ENCODE assay signal across 9 cellular contexts in genomic region chr11:73376168-73376802, GRCh38. TPM values are rescaled to one million over a fixed set of nuclear protein-coding genes. Genes with fewer than 3 reads are reported as not detected.
DNase-seq lines count a peak whose midpoint lies in the region; ATAC-seq, FAIRE-seq and TF ChIP-seq lines count a peak whose summit lies in the region.
"Had no signal": no experiment of that assay in that cellular context is flagged by ENCODE, and none has a peak within 500 bp of the region (broad histone marks: within the 10 kb centered on the region; RNA-seq: fewer than 3 reads in every experiment).

TSS of gene RELT (plus strand) at chr11:73376399. CDS start at chr11:73389137, 12,738 bp downstream.

- no peaks in the 10 kb centered on the region for H3K36me3 Mint-ChIP-seq in WTC11

- H3K27me3 Mint-ChIP-seq in WTC11 (ENCODE audit: low read depth) = peaks cover 16% of the 10 kb centered on the region

- H3K9me3 Mint-ChIP-seq in WTC11 = no peaks in the 10 kb centered on the region

- no peaks in the 10 kb centered on the region for H3K36me3 ChIP-seq in bronchial epithelial cell (ENCODE audit: control insufficient read depth, insufficient read depth, low read length)

- H3K4me3 ChIP-seq in bronchial epithelial cell (ENCODE audit: low read depth, low read length) = peak within 1 kb of the TSS; percentile 86

- CTCF ChIA-PET in WTC11 (lab: Charles Lee) = interaction anchor here (0.7 to 5.0 kb wide), 9 partner anchors 9 to 133 kb away, joined by 3 to 25 read pairs (median 6); no protein-coding TSS in a partner anchor

- POLR2A ChIA-PET in WTC11 (lab: Charles Lee) = interaction anchor here (1.1 kb wide), 1 partner anchor 68 kb away, joined by 3 read pairs; the partner anchor contains the start of gene ARHGEF17

- ATAC-seq in GM18868 (IDR thresholded peaks at IDR 0.05; ENCODE audit: unreplicated experiment) = peak; percentile 78
- ATAC-seq in HG03103 (IDR thresholded peaks at IDR 0.05; ENCODE audit: low read depth, unreplicated experiment) = peak; percentile 64
- ATAC-seq in WTC11 = peak; percentile 95

- peaks cover 12% of the 10 kb centered on the region for H3K4me1 Mint-ChIP-seq in WTC11

- peak within 1 kb of the TSS; percentile 70 for H3K4me3 Mint-ChIP-seq in WTC11

- no peak for FAIRE-seq in bronchial epithelial cell (lab: Jason Lieb, UNC)
- FAIRE-seq: TTC549 had no signal

- TF ChIP-seq CTCF in WTC11 (IDR thresholded peaks at IDR 0.05) = peak; percentile 71
- peak; percentile 87 for TF ChIP-seq CTCF in bronchial epithelial cell (IDR thresholded peaks at IDR 0.05; ENCODE audit: insufficient read depth, low read length, severe bottlenecking)

- H3K27me3 ChIP-seq in bronchial epithelial cell (ENCODE audit: control insufficient read depth, insufficient read depth, low read length) = no peaks in the 10 kb centered on the region

- H3K27ac Mint-ChIP-seq in WTC11 = no peak within 1 kb of the TSS

- peak; percentile 97 for DNase-seq in AG08395 (ENCODE audit: low spot score)
- peak; percentile 96 for DNase-seq in NCI-H2227 (lab: John Stamatoyannopoulos, UW; ENCODE audit: unreplicated experiment)
- peak; percentile 93 for DNase-seq in WTC11 (ENCODE audit: low spot score)
- peak; percentile 75 for DNase-seq in bronchial epithelial cell (ENCODE audit: low read depth)
- DNase-seq in inferior parietal cortex (ENCODE audit: extremely low spot score) = peak; percentile 81
- DNase-seq in stimulated activated CD4-positive, alpha-beta T cell treated with anti-CD3 and anti-CD28 coated beads, Interleukin-12 subunit alpha, Interleukin-12 subunit beta, amount 100 ng/mL, for 24 hours (ENCODE audit: low read depth in 2 of 2) = peak; percentile 86 to 92

TF ChIP-seq in WTC11, 78 proteins besides CTCF, POLR2A, EP300 and RAD21 (continues in another document):
- TF ChIP-seq FOXK1 (CRISPR knock-in tag; IDR thresholded peaks at IDR 0.05) (peak; percentile 73), FOXP1 (CRISPR knock-in tag; IDR thresholded peaks at IDR 0.05; ENCODE audit: borderline replicate concordance) (peak; percentile 46; the same call in 1 of the 2 replicates), ETV6 (CRISPR knock-in tag; IDR thresholded peaks at IDR 0.05) (no peak), NR2C2 (CRISPR knock-in tag; IDR thresholded peaks at IDR 0.05) (no peak), E2F1 (CRISPR knock-in tag; IDR thresholded peaks at IDR 0.05) (no peak), ZNF138 (CRISPR knock-in tag; conservative IDR thresholded peaks at IDR 0.05) (no peak), ATF6 (CRISPR knock-in tag; IDR thresholded peaks at IDR 0.05) (no peak), HMGXB4 (CRISPR knock-in tag; IDR thresholded peaks at IDR 0.05) (peak; percentile 27; the same call in 1 of the 2 replicates), ZNF317 (CRISPR knock-in tag; IDR thresholded peaks at IDR 0.05; ENCODE audit: borderline replicate concordance, low read depth) (0 out of 2 replicates have a peak, but pooled peaks have one; percentile 43), NFATC4 (CRISPR knock-in tag; IDR thresholded peaks at IDR 0.05) (no peak), GABPB1 (CRISPR knock-in tag; IDR thresholded peaks at IDR 0.05) (no peak), ZNF396 (CRISPR knock-in tag; IDR thresholded peaks at IDR 0.05; ENCODE audit: borderline replicate concordance) (no peak), SP1 (CRISPR knock-in tag; conservative IDR thresholded peaks at IDR 0.05) (peak; percentile 90), MYBL2 (CRISPR knock-in tag; IDR thresholded peaks at IDR 0.05) (peak; percentile 52; the same call in 1 of the 2 replicates), SMAD3 (CRISPR knock-in tag; IDR thresholded peaks at IDR 0.05; ENCODE audit: borderline replicate concordance) (no peak), MAX (CRISPR knock-in tag; IDR thresholded peaks at IDR 0.05) (peak; percentile 21; the same call in 1 of the 2 replicates), CDX4 (CRISPR knock-in tag; IDR thresholded peaks at IDR 0.05; ENCODE audit: borderline replicate concordance) (no peak), JAZF1 (CRISPR knock-in tag; IDR thresholded peaks at IDR 0.05) (no peak), CREM (CRISPR knock-in tag; IDR thresholded peaks at IDR 0.05) (peak; percentile 53; the same call in 1 of the 2 replicates), ERG (CRISPR knock-in tag; IDR thresholded peaks at IDR 0.05) (no peak), TEAD1 (CRISPR knock-in tag; IDR thresholded peaks at IDR 0.05) (peak; percentile 68), ZNF671 (CRISPR knock-in tag; IDR thresholded peaks at IDR 0.05) (no peak), PREB (CRISPR knock-in tag; IDR thresholded peaks at IDR 0.05; ENCODE audit: borderline replicate concordance) (no peak), ELF4 (CRISPR knock-in tag; IDR thresholded peaks at IDR 0.05; ENCODE audit: low read depth) (peak; percentile 76; the same call in 1 of the 2 replicates), ZNF263 (CRISPR knock-in tag; IDR thresholded peaks at IDR 0.05; ENCODE audit: low read depth) (no peak)

RNA-seq across cellular contexts. Expression of gene RELT, which starts in this region (rescaled TPM):
- total RNA-seq in WTC11 (2021) (5.7 to 6.7 TPM (median 5.9 TPM) in 3 replicates), bronchial epithelial cell (2.9 and 3.4 TPM in 2 replicates)

Comparison
In these comparisons a context has a peak if more than half of its experiments do, and no peak if none do; other contexts are left out.
1. Peak in every context shown above with its lines: DNase-seq, ATAC-seq and H3K4me3 ChIP-seq.